ENCODE assay signal across 33 cellular contexts in the genomic region with DNA sequence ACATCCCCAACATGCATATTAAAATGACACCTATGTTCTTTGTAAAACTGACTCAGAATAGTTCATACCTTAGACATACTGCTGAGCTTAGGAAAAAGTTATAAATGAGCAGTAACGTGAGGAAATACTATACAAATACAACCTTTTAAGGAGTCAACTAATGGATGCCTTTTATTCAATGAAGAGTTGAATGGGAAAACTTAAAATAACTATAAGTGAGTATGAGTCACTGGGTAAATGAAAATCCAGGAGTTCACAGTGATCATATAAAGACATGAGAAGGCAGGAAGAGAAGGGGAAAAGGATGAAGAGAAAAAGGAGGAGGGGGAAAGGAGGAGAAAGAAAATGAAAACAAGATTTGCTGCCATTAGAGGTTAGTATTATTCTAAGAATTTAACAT.
"Had no signal": no experiment of that assay in that cellular context is flagged by ENCODE, and none has a peak within 500 bp of the region (broad histone marks: within the 10 kb centered on the region; RNA-seq: fewer than 3 reads in every experiment).

No MANE protein-coding gene starts in this region.

- H3K4me1 ChIP-seq: esophagus squamous epithelium, gastroesophageal sphincter, heart right ventricle had no signal

- H3K27ac Mint-ChIP-seq: activated B cell treated with CpG ODN at 0.5 μM for 24 hours; activated CD8-positive, alpha-beta T cell treated with anti-CD3 and anti-CD28 coated beads for 36 hours; activated naive CD8-positive, alpha-beta T cell; activated T-helper 17 cell treated with anti-CD3 and anti-CD28 coated beads, Interleukin-2, amount 50 U/mL, for 72 hours; effector memory CD8-positive, alpha-beta T cell; T-helper 2 cell treated with Interferon-gamma antibody and Interleukin-4, amounts not matched to agents 5 μg/mL and 100 μg/mL, for 36 hours had no signal

- H3K36me3 Mint-ChIP-seq: activated naive CD8-positive, alpha-beta T cell had no signal

- H3K79me2 ChIP-seq: hepatocyte had no signal

- H3K4me1 Mint-ChIP-seq: activated B cell treated with CpG ODN at 0.5 μM for 24 hours; activated T-helper 17 cell treated with anti-CD3 and anti-CD28 coated beads, Interleukin-2, amount 50 U/mL, for 72 hours had no signal

- H3K36me3 ChIP-seq: brain microvascular endothelial cell, esophagus squamous epithelium, gastroesophageal sphincter, heart right ventricle, WERI-Rb-1 had no signal

- FAIRE-seq: astrocyte, colon had no signal

- H3K9me3 Mint-ChIP-seq: activated T-cell treated with anti-CD3 and anti-CD28 coated beads, Interleukin-2, amount 50 U/mL, for 4 hours had no signal

- H2AFZ ChIP-seq: hepatocyte had no signal

- ATAC-seq: activated CD4-positive, CD25-positive, alpha-beta regulatory T cell treated with anti-CD3 and anti-CD28 coated beads, Interleukin-2, amount 50 U/mL, for 24 hours; activated CD8-positive, alpha-beta T cell treated with anti-CD3 and anti-CD28 coated beads for 36 hours; activated T-cell treated with anti-CD3 and anti-CD28 coated beads, Interleukin-2, amount 50 U/mL, for 4 hours; activated T-helper 17 cell treated with anti-CD3 and anti-CD28 coated beads, Interleukin-2, amount 50 U/mL, for 72 hours; effector memory CD8-positive, alpha-beta T cell; gastroesophageal sphincter; heart right ventricle had no signal

- H3K9me3 ChIP-seq: esophagus squamous epithelium, gastroesophageal sphincter had no signal

- H3K4me3 ChIP-seq: esophagus squamous epithelium, gastroesophageal sphincter, heart right ventricle, hepatocyte had no signal

- H3K27me3 Mint-ChIP-seq: activated B cell treated with CpG ODN at 0.5 μM for 24 hours; activated CD8-positive, alpha-beta T cell treated with anti-CD3 and anti-CD28 coated beads for 36 hours; activated naive CD8-positive, alpha-beta T cell; activated T-helper 17 cell treated with anti-CD3 and anti-CD28 coated beads, Interleukin-2, amount 50 U/mL, for 72 hours; effector memory CD8-positive, alpha-beta T cell had no signal

- H3K4me2 ChIP-seq: hepatocyte had no signal

- DNase-seq: activated B cell treated with CpG ODN at 0.5 μM for 24 hours; activated CD4-positive, alpha-beta T cell treated with anti-CD3 and anti-CD28 coated beads for 48 hours; activated CD4-positive, alpha-beta T cell treated with anti-CD3 and anti-CD28 coated beads, Interleukin-2, amount 50 U/mL, for 1 hour; activated CD4-positive, alpha-beta T cell treated with anti-CD3 and anti-CD28 coated beads, Interleukin-2, amount 50 U/mL, for 48 hours; activated CD8-positive, alpha-beta memory T cell treated with anti-CD3 and anti-CD28 coated beads for 24 hours; activated CD8-positive, alpha-beta T cell treated with anti-CD3 and anti-CD28 coated beads for 36 hours; activated effector memory CD4-positive, alpha-beta T cell treated with Interleukin-2 at 50 U/mL for 16 hours; activated gamma-delta T cell treated with Interleukin-2 at 50 U/mL for 16 hours; activated naive CD4-positive, alpha-beta T cell treated with anti-CD3 and anti-CD28 coated beads, Interleukin-2, amount 50 U/mL, for 16 hours; activated naive CD4-positive, alpha-beta T cell treated with Interleukin-2 at 50 U/mL for 16 hours; activated T-cell treated with anti-CD3 and anti-CD28 coated beads, Interleukin-2, amount 50 U/mL, for 4 hours; amniotic stem cell; anterior cingulate cortex; brain microvascular endothelial cell; caudate nucleus; cortex of kidney; dermis blood vessel endothelial cell; effector CD4-positive, alpha-beta T cell; effector memory CD8-positive, alpha-beta T cell; esophagus squamous epithelium; foreskin melanocyte; heart right ventricle; T1000; WERI-Rb-1 had no signal

- H3K27ac ChIP-seq: brain microvascular endothelial cell, epithelial cell of prostate, esophagus squamous epithelium, gastroesophageal sphincter, heart right ventricle, hepatocyte, WERI-Rb-1 had no signal

- H3K27me3 ChIP-seq: brain microvascular endothelial cell, esophagus squamous epithelium, gastroesophageal sphincter, heart right ventricle, hepatocyte had no signal

- H3K4me3 Mint-ChIP-seq: activated B cell treated with CpG ODN at 0.5 μM for 24 hours; activated CD8-positive, alpha-beta T cell treated with anti-CD3 and anti-CD28 coated beads for 36 hours; activated naive CD8-positive, alpha-beta T cell; activated T-cell treated with anti-CD3 and anti-CD28 coated beads, Interleukin-2, amount 50 U/mL, for 4 hours; activated T-helper 17 cell treated with anti-CD3 and anti-CD28 coated beads, Interleukin-2, amount 50 U/mL, for 72 hours; effector memory CD8-positive, alpha-beta T cell; T-helper 2 cell treated with Interferon-gamma antibody and Interleukin-4, amounts not matched to agents 5 μg/mL and 100 μg/mL, for 36 hours had no signal
